8 cellular contexts compared by ENCODE assay signal in the genomic region with DNA sequence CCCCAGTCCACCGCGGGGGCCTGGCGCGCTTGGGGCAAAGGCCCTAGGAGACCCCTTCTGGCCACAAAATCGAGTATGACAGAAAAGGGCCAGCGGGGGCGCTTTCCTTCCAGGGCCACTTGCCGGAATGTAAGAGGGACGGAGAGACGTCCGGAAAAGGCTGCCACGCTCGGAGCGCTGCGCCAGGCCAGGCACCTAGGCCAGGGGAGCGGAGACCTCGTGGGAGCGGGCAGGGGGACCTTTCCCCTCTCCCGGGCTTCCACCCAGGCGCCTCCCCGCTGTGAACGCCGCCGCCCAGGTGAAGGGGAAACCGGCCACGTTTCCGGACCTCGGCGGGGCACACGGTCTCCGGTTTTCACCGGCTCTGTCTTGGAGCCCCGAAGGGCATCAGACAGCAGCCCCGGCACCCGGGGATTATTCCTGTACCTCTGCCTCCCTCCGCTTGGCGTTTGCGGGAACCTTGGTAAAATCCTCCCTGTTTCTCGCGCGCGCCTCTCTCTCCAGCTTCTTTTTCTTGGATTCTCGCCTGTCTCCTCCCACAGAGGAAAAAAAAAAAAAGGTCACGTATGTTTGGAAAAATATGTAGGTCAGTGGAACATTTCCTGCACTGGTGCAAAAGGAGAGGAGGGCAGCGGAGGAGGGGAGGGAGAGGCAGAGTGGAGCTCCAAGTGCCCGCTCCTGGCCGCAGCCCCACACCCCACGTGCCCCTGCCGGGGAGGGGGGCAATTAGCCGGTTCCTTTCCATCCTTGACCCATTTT. TPM values are rescaled to one million over a fixed set of nuclear protein-coding genes. Genes with fewer than 3 reads are reported as not detected.
DNase-seq lines count a peak whose midpoint lies in the region; ATAC-seq and TF ChIP-seq lines count a peak whose summit lies in the region.

No MANE protein-coding gene starts in this region.

- no peak for TF ChIP-seq POLR2A in esophagus muscularis mucosa (IDR thresholded peaks at IDR 0.05; ENCODE audit: low read depth)

- H3K27ac Mint-ChIP-seq in activated CD8-positive, alpha-beta T cell treated with anti-CD3 and anti-CD28 coated beads, Interleukin-2, amount 10 ng/mL, durations not matched to agents 7 days and 5 days: no peak overlapping the region

- peak; percentile 61 for TF ChIP-seq EP300 in esophagus muscularis mucosa (IDR thresholded peaks at IDR 0.05)

- peaks cover 20% of the 10 kb centered on the region for H3K4me1 Mint-ChIP-seq in activated CD8-positive, alpha-beta T cell treated with anti-CD3 and anti-CD28 coated beads, Interleukin-2, amount 10 ng/mL, durations not matched to agents 7 days and 5 days (ENCODE audit: low read depth)

- H3K27ac ChIP-seq in esophagus muscularis mucosa (replicated peaks in 1 of 4) (peak overlapping the region; percentile 91 to 97 (median 96)), mucosa of rectum (ENCODE audit: low read depth in 2 of 2, low read length in 2 of 2) (peak overlapping the region; percentile 81 to 84)

- H3K36me3 Mint-ChIP-seq in activated CD8-positive, alpha-beta T cell treated with anti-CD3 and anti-CD28 coated beads, Interleukin-2, amount 10 ng/mL, durations not matched to agents 7 days and 5 days (ENCODE audit: low read depth): peaks cover 3% of the 10 kb centered on the region

- peak; percentile 34 for DNase-seq in activated CD4-positive, alpha-beta T cell treated with anti-CD3 and anti-CD28 coated beads for 48 hours
- no peak for DNase-seq in activated CD4-positive, alpha-beta T cell treated with anti-CD3 and anti-CD28 coated beads for 1 hour
- peak; percentile 33 for DNase-seq in activated CD8-positive, alpha-beta T cell treated with anti-CD3 and anti-CD28 coated beads, Interleukin-2, amount 10 ng/mL, durations not matched to agents 7 days and 5 days
- DNase-seq in esophagus muscularis mucosa (ENCODE audit: extremely low spot score): no peak
- peak; percentile 76 for DNase-seq in ureter (ENCODE audit: low spot score)
- DNase-seq in DMS153 treated with DMSO at 0.1 percent for 48 hours (lab: John Stamatoyannopoulos, UW; ENCODE audit: unreplicated experiment): no peak

- no peaks in the 10 kb centered on the region for H3K9me3 ChIP-seq in esophagus muscularis mucosa
- no peaks in the 10 kb centered on the region for H3K9me3 ChIP-seq in mucosa of rectum (ENCODE audit: control insufficient read depth in 2 of 2, low read length in 2 of 2)

- H3K27me3 ChIP-seq in esophagus muscularis mucosa (peaks cover 0 to 9% (median 0%) of the 10 kb centered on the region in 4 donors), mucosa of rectum (ENCODE audit: control insufficient read depth in 2 of 2, insufficient read depth in 2 of 2, low read length in 2 of 2) (no peaks in the 10 kb centered on the region)

- H3K4me3 Mint-ChIP-seq in activated CD8-positive, alpha-beta T cell treated with anti-CD3 and anti-CD28 coated beads, Interleukin-2, amount 10 ng/mL, durations not matched to agents 7 days and 5 days: peak overlapping the region; percentile 67

- CTCF ChIA-PET in activated CD8-positive, alpha-beta T cell treated with anti-CD3 and anti-CD28 coated beads, Interleukin-2, amount 10 ng/mL, durations not matched to agents 7 days and 5 days (lab: Charles Lee): interaction anchor here (1.0 kb wide), 1 partner anchor 438 kb away, joined by 4 read pairs; no protein-coding TSS in a partner anchor

- H3K36me3 ChIP-seq in esophagus muscularis mucosa (no peaks in the 10 kb centered on the region), mucosa of rectum (ENCODE audit: control insufficient read depth in 2 of 2, insufficient read depth in 2 of 2, low read length in 2 of 2) (no peaks in the 10 kb centered on the region)

- H3K27me3 Mint-ChIP-seq in activated CD8-positive, alpha-beta T cell treated with anti-CD3 and anti-CD28 coated beads, Interleukin-2, amount 10 ng/mL, durations not matched to agents 7 days and 5 days (ENCODE audit: low read depth): peaks cover 35% of the 10 kb centered on the region

- H3K4me3 ChIP-seq in esophagus muscularis mucosa: peak overlapping the region; percentile 79 to 83 (median 81)
- peak overlapping the region; percentile 75 to 89 for H3K4me3 ChIP-seq in mucosa of rectum (ENCODE audit: low read length in 2 of 2)

- peaks cover 32 to 66% (median 61%) of the 10 kb centered on the region in 4 donors for H3K4me1 ChIP-seq in esophagus muscularis mucosa
- H3K4me1 ChIP-seq in mucosa of rectum (ENCODE audit: control insufficient read depth in 2 of 2, insufficient read depth in 2 of 2, low read length in 2 of 2): peaks cover 11 to 20% of the 10 kb centered on the region in 2 donors

- H3K9me3 Mint-ChIP-seq in activated CD8-positive, alpha-beta T cell treated with anti-CD3 and anti-CD28 coated beads, Interleukin-2, amount 10 ng/mL, durations not matched to agents 7 days and 5 days (ENCODE audit: insufficient read depth): no peaks in the 10 kb centered on the region

- peak in 1 of 3 experiments; percentile 5 for TF ChIP-seq CTCF in esophagus muscularis mucosa (IDR thresholded peaks at IDR 0.05)

- 1% methylated on average over 48 of the region's 50 CpGs for WGBS in esophagus muscularis mucosa

- peak overlapping the region; percentile 66 to 90 for H3K9ac ChIP-seq in mucosa of rectum (ENCODE audit: low read depth in 1 of 2, low read length in 2 of 2)

- POLR2A ChIA-PET in activated CD8-positive, alpha-beta T cell treated with anti-CD3 and anti-CD28 coated beads, Interleukin-2, amount 10 ng/mL, durations not matched to agents 7 days and 5 days (lab: Charles Lee): no interaction called here

- intact Hi-C loops in esophagus muscularis mucosa (cut with DNase I): loop anchor here (5.0 kb wide), 1 partner anchor 86 kb away; no protein-coding TSS in a partner anchor

- peak; percentile 43 for ATAC-seq in activated CD8-positive, alpha-beta T cell treated with anti-CD3 and anti-CD28 coated beads, Interleukin-2, amount 10 ng/mL, durations not matched to agents 7 days and 5 days
- ATAC-seq in HG03442 (IDR thresholded peaks at IDR 0.05; ENCODE audit: unreplicated experiment): no peak

RNA-seq across cellular contexts. Expression of a gene that starts 1.2 kb away (rescaled TPM):
- 1 to 10 TPM; 5.5 to 6.2 TPM for total RNA-seq in activated CD8-positive, alpha-beta T cell treated with anti-CD3 and anti-CD28 coated beads, Interleukin-2, amount 10 ng/mL, durations not matched to agents 7 days and 5 days
- 10 to 100 TPM; 14.1 to 45.8 (median 28.1) TPM for total RNA-seq in esophagus muscularis mucosa
- total RNA-seq in ureter: 102 TPM

Comparison
In these comparisons a context has a peak if more than half of its experiments do, and no peak if none do; other contexts are left out.
1. DNase-seq: peak in activated CD4-positive, alpha-beta T cell treated with anti-CD3 and anti-CD28 coated beads for 48 hours (single experiment), activated CD8-positive, alpha-beta T cell treated with anti-CD3 and anti-CD28 coated beads, Interleukin-2, amount 10 ng/mL, durations not matched to agents 7 days and 5 days (single experiment) and ureter (single experiment); none in activated CD4-positive, alpha-beta T cell treated with anti-CD3 and anti-CD28 coated beads for 1 hour (single experiment), esophagus muscularis mucosa (single experiment) and DMS153 treated with DMSO at 0.1 percent for 48 hours (single experiment).